Comparison of ENCODE assay signal across 8 cellular contexts in the genomic region with DNA sequence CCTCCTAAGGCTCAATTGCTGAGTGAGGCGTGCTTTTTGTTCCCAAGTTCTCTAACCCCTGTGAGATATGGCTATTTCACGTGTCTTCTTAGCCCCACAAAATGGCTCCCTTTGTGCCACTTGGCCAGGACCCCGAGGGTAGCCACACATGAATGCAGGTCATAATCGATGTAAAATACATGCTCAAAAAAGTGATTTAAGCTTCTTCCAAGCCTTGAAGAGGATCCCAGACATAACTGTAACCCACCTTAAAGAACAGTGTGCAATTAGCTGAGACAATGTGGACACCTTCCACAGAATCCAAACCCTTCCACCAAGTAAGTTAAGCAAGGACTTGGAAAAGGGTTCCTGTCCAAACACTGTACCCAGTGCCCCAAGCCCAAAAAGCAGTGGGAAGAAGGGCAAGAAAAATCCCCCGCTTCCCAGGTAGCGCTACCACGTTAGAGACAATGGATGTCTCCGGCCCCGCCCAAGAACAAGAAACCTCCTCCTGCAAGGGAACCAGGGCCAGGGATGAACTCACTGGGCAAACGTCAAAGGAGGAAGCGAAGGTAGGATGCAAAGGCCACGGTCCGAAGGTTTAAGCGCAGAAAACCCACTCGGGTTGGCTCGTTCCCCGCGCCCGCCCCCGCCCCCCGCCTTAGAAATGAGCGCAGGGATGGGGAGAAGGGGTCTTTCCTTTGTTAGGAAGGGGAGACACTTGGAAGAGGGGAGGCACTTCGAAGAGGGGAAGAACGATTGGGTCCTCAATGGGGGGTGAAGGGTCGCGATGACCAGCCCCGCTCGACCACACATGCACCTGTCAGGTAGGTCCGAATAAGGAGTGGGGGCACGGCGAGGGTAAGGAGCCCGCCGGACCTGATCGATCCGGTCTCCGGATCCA. TPM values are rescaled to one million over a fixed set of nuclear protein-coding genes. Genes with fewer than 3 reads are reported as not detected.
A peak's percentile ranks its signal among the peaks of the same experiment; 100 is the strongest.
DNase-seq lines count a peak whose midpoint lies in the region; ATAC-seq lines count a peak whose summit lies in the region.

No MANE protein-coding gene starts in this region.

- peak overlapping the region; percentile 83 to 98 (median 89) for H3K4me3 Mint-ChIP-seq in CD8-positive, alpha-beta memory T cell
- H3K4me3 Mint-ChIP-seq in activated T-cell treated with anti-CD3 and anti-CD28 coated beads, Interleukin-2, amount 50 U/mL, for 24 hours = peak overlapping the region; percentile 96

- DNase-seq in CD8-positive, alpha-beta memory T cell = no peak
- DNase-seq in HAP-1 (ENCODE audit: low spot score in 2 of 2) (peak; percentile 53 to 75), NCI-H526 (lab: John Stamatoyannopoulos, UW) (peak; percentile 16 to 57), germinal center (ENCODE audit: low spot score) (peak; percentile 57), retina (peak; percentile 80), NCI-H128 (lab: John Stamatoyannopoulos, UW; ENCODE audit: unreplicated experiment) (no peak)
- DNase-seq in activated T-cell treated with anti-CD3 and anti-CD28 coated beads, Interleukin-2, amount 50 U/mL, for 24 hours = peak; percentile 54

- no peak for ATAC-seq in GM19455 (IDR thresholded peaks at IDR 0.05; ENCODE audit: unreplicated experiment)

- CTCF ChIA-PET in CD8-positive, alpha-beta memory T cell (lab: Charles Lee) = interaction anchor here (1.5 to 2.4 kb wide), 3 partner anchors 19 to 48 kb away, joined by 4 to 11 read pairs (median 7); no protein-coding TSS in a partner anchor

- POLR2A ChIA-PET in CD8-positive, alpha-beta memory T cell (lab: Charles Lee) = interaction anchor here (1.0 to 1.9 kb wide), 4 partner anchors 8 to 117 kb away, joined by 3 to 6 read pairs (median 3); a partner anchor contains a TSS

- H3K36me3 Mint-ChIP-seq in CD8-positive, alpha-beta memory T cell = peaks cover 0 to 17% (median 2%) of the 10 kb centered on the region in 3 donors
- peaks cover 43% of the 10 kb centered on the region for H3K36me3 Mint-ChIP-seq in activated T-cell treated with anti-CD3 and anti-CD28 coated beads, Interleukin-2, amount 50 U/mL, for 24 hours (ENCODE audit: low read depth)

- H3K4me1 ChIP-seq in CD8-positive, alpha-beta memory T cell (ENCODE audit: insufficient read depth, low read length) = peaks cover 20% of the 10 kb centered on the region
- peaks cover 20% of the 10 kb centered on the region for H3K4me1 ChIP-seq in HAP-1

- H3K4me1 Mint-ChIP-seq in CD8-positive, alpha-beta memory T cell = peaks cover 28 to 40% (median 39%) of the 10 kb centered on the region in 3 donors
- peaks cover 37% of the 10 kb centered on the region for H3K4me1 Mint-ChIP-seq in activated T-cell treated with anti-CD3 and anti-CD28 coated beads, Interleukin-2, amount 50 U/mL, for 24 hours (ENCODE audit: low read depth)

- no peaks in the 10 kb centered on the region for H3K27me3 ChIP-seq in CD8-positive, alpha-beta memory T cell (ENCODE audit: insufficient read depth, low read length, poor library complexity, severe bottlenecking)
- H3K27me3 ChIP-seq in HAP-1 (ENCODE audit: low read depth) = no peaks in the 10 kb centered on the region

- peak overlapping the region; percentile 73 for H3K27ac ChIP-seq in CD8-positive, alpha-beta memory T cell (ENCODE audit: low read depth, low read length)

- peak overlapping the region; percentile 39 to 93 (median 83) for H3K27ac Mint-ChIP-seq in CD8-positive, alpha-beta memory T cell
- H3K27ac Mint-ChIP-seq in activated T-cell treated with anti-CD3 and anti-CD28 coated beads, Interleukin-2, amount 50 U/mL, for 24 hours = peak overlapping the region; percentile 92

- no peaks in the 10 kb centered on the region for H3K9me3 ChIP-seq in CD8-positive, alpha-beta memory T cell (ENCODE audit: low read length)
- no peaks in the 10 kb centered on the region for H3K9me3 ChIP-seq in HAP-1

- H3K4me3 ChIP-seq in CD8-positive, alpha-beta memory T cell (ENCODE audit: low read length) = peak overlapping the region; percentile 85
- H3K4me3 ChIP-seq in HAP-1 = peak overlapping the region; percentile 91

- no peaks in the 10 kb centered on the region for H3K9me3 Mint-ChIP-seq in CD8-positive, alpha-beta memory T cell
- no peaks in the 10 kb centered on the region for H3K9me3 Mint-ChIP-seq in activated T-cell treated with anti-CD3 and anti-CD28 coated beads, Interleukin-2, amount 50 U/mL, for 24 hours

- in situ Hi-C loops in HAP-1 (cut with MboI; ENCODE audit: low sequenced_read_pairs) = no loop called here

- H3K27me3 Mint-ChIP-seq in CD8-positive, alpha-beta memory T cell = peaks cover 0 to 3% of the 10 kb centered on the region in 2 donors
- no peaks in the 10 kb centered on the region for H3K27me3 Mint-ChIP-seq in activated T-cell treated with anti-CD3 and anti-CD28 coated beads, Interleukin-2, amount 50 U/mL, for 24 hours

- H3K36me3 ChIP-seq in CD8-positive, alpha-beta memory T cell (ENCODE audit: insufficient read depth, low read length) = no peaks in the 10 kb centered on the region
- H3K36me3 ChIP-seq in HAP-1 (replicated peaks) = peaks cover 26% of the 10 kb centered on the region

RNA-seq across cellular contexts. Expression of a gene that starts 1.1 kb away (rescaled TPM):
- 100 to 1,000 TPM; 189 to 200 TPM for total RNA-seq in CD8-positive, alpha-beta memory T cell
- 123 TPM for polyA plus RNA-seq in CD8-positive, alpha-beta memory T cell

RNA-seq across cellular contexts. Expression of a gene that starts 21.7 kb away (rescaled TPM):
- 10 to 100 TPM; 75.7 to 84.8 TPM for total RNA-seq in CD8-positive, alpha-beta memory T cell
- 42.3 TPM for polyA plus RNA-seq in CD8-positive, alpha-beta memory T cell

RNA-seq across cellular contexts. Expression of a gene that starts 29.5 kb away (rescaled TPM):
- 100 to 1,000 TPM; 653 to 687 TPM for total RNA-seq in CD8-positive, alpha-beta memory T cell
- 405 TPM for polyA plus RNA-seq in CD8-positive, alpha-beta memory T cell

RNA-seq across cellular contexts. Expression of a gene that starts 43.4 kb away (rescaled TPM):
- total RNA-seq in CD8-positive, alpha-beta memory T cell = 10 to 100 TPM; 15.2 to 15.9 TPM
- polyA plus RNA-seq in CD8-positive, alpha-beta memory T cell = 4.0 TPM

RNA-seq across cellular contexts. Expression of a gene that starts 52.3 kb away (rescaled TPM):
- 100 to 1,000 TPM; 147 to 152 TPM for total RNA-seq in CD8-positive, alpha-beta memory T cell
- 39.0 TPM for polyA plus RNA-seq in CD8-positive, alpha-beta memory T cell

Comparison
In these comparisons a context has a peak if more than half of its experiments do, and no peak if none do; other contexts are left out.
1. DNase-seq: peak in HAP-1 (2 of 2), NCI-H526 (2 of 2), activated T-cell treated with anti-CD3 and anti-CD28 coated beads, Interleukin-2, amount 50 U/mL, for 24 hours (single experiment), germinal center (single experiment) and retina (single experiment); none in CD8-positive, alpha-beta memory T cell (0 of 5) and NCI-H128 (single experiment).